ENCODE assay signal across 25 cellular contexts in genomic region chr15:56794150-56794922, GRCh38.
DNase-seq lines count a peak whose midpoint lies in the region; ATAC-seq, FAIRE-seq and TF ChIP-seq lines count a peak whose summit lies in the region.
"Had no signal": no experiment of that assay in that cellular context is flagged by ENCODE, and none has a peak within 500 bp of the region (broad histone marks: within the 10 kb centered on the region; RNA-seq: fewer than 3 reads in every experiment).

No MANE protein-coding gene starts in this region.

- H3K4me3 ChIP-seq in astrocyte of the cerebellum (ENCODE audit: low read depth, low read length), result no peak overlapping the region
- no peak overlapping the region for H3K4me3 ChIP-seq in heart right ventricle
- H3K4me3 ChIP-seq: mucosa of descending colon had no signal

- no peaks in the 10 kb centered on the region for H3K4me1 Mint-ChIP-seq in mesothelial cell of epicardium

- 39 to 54% methylated on average over 3 of the region's 3 CpGs for WGBS in heart right ventricle, 2 donors

- H3K27me3 Mint-ChIP-seq in mesothelial cell of epicardium (ENCODE audit: low read depth), result no peaks in the 10 kb centered on the region

- no peaks in the 10 kb centered on the region for H3K27me3 ChIP-seq in heart right ventricle

- TF ChIP-seq CTCF in astrocyte of the cerebellum (IDR thresholded peaks at IDR 0.05; ENCODE audit: low read depth, low read length, missing control alignments), result no peak
- no peak for TF ChIP-seq CTCF in heart right ventricle (IDR thresholded peaks at IDR 0.05)
- no peak for TF ChIP-seq CTCF in mesothelial cell of epicardium (IDR thresholded peaks at IDR 0.05; ENCODE audit: unreplicated experiment)

- intact Hi-C loops in heart right ventricle (cut with DNase I), result no loop called here

- H3K36me3 Mint-ChIP-seq in mesothelial cell of epicardium, result no peaks in the 10 kb centered on the region

- H3K9me3 Mint-ChIP-seq in mesothelial cell of epicardium, result peaks cover 31% of the 10 kb centered on the region

- peak; percentile 49 to 97 (median 85) for ATAC-seq in heart right ventricle
- ATAC-seq: activated CD8-positive, alpha-beta memory T cell treated with anti-CD3 and anti-CD28 coated beads, Interleukin-2, amount 10 ng/mL, durations not matched to agents 7 days and 5 days; mucosa of descending colon had no signal

- no peak overlapping the region for H3K27ac Mint-ChIP-seq in mesothelial cell of epicardium
- H3K27ac Mint-ChIP-seq: activated CD8-positive, alpha-beta memory T cell treated with anti-CD3 and anti-CD28 coated beads, Interleukin-2, amount 10 ng/mL, durations not matched to agents 7 days and 5 days; stimulated activated naive CD8-positive, alpha-beta T cell treated with anti-CD3 and anti-CD28 coated beads, Interleukin-15, Interleukin-2, amounts not matched to agents 100 ng/mL and 50 ng/mL, for 24 hours had no signal

- DNase-seq in HS-27A (ENCODE audit: low read depth), result peak; percentile 74
- DNase-seq in astrocyte of the cerebellum (ENCODE audit: low read depth), result peak; percentile 67
- DNase-seq in heart right ventricle, result no peak
- DNase-seq in smooth muscle cell of the brain vasculature (ENCODE audit: low read depth, low spot score), result peak; percentile 46
- no peak for DNase-seq in superior temporal gyrus (ENCODE audit: extremely low spot score)
- no peak for DNase-seq in GM19239 (ENCODE audit: insufficient read length, low spot score)
- no peak for DNase-seq in mesothelial cell of epicardium (ENCODE audit: low spot score in 2 of 2, unreplicated experiment in 2 of 2)
- no peak for DNase-seq in urothelium cell line (ENCODE audit: low spot score)
- DNase-seq: activated CD4-positive, CD25-positive, alpha-beta regulatory T cell; activated CD8-positive, alpha-beta memory T cell treated with anti-CD3 and anti-CD28 coated beads, Interleukin-2, amount 10 ng/mL, durations not matched to agents 7 days and 5 days; activated effector memory CD4-positive, alpha-beta T cell treated with anti-CD3 and anti-CD28 coated beads, Interleukin-2, amount 50 U/mL, for 16 hours; AML-193; amygdala; Calu3; dermis blood vessel endothelial cell; GF-D8; hippocampal formation; kidney glomerular epithelial cell; MM.1S; mucosa of descending colon; NCI-H1930; NCI-H524; occipital lobe; SIG-M5 had no signal

- in situ Hi-C loops in astrocyte of the cerebellum (cut with HindIII; ENCODE audit: low sequenced_read_pairs), result no loop called here

- no peak for FAIRE-seq in GM19239 (lab: Jason Lieb, UNC)
- no peak for FAIRE-seq in urothelium cell line (lab: Jason Lieb, UNC)

- H3K4me1 ChIP-seq in heart right ventricle, result peaks cover 0 to 22% (median 14%) of the 10 kb centered on the region in 9 donors

- peak overlapping the region; percentile 6 to 69 (median 37) for H3K27ac ChIP-seq in heart right ventricle

- peaks cover 0 to 30% (median 11%) of the 10 kb centered on the region in 11 donors for H3K9me3 ChIP-seq in heart right ventricle

- peaks cover 0 to 4% (median 0%) of the 10 kb centered on the region in 9 donors for H3K36me3 ChIP-seq in heart right ventricle

- no peak overlapping the region for H3K4me3 Mint-ChIP-seq in mesothelial cell of epicardium
- H3K4me3 Mint-ChIP-seq: activated CD8-positive, alpha-beta memory T cell treated with anti-CD3 and anti-CD28 coated beads, Interleukin-2, amount 10 ng/mL, durations not matched to agents 7 days and 5 days; stimulated activated naive CD8-positive, alpha-beta T cell treated with anti-CD3 and anti-CD28 coated beads, Interleukin-15, Interleukin-2, amounts not matched to agents 100 ng/mL and 50 ng/mL, for 24 hours had no signal

Comparison
In these comparisons a context has a peak if more than half of its experiments do, and no peak if none do; other contexts are left out.
1. DNase-seq: peak in HS-27A (single experiment), astrocyte of the cerebellum (single experiment) and smooth muscle cell of the brain vasculature (single experiment); none in heart right ventricle (0 of 2), superior temporal gyrus (single experiment), GM19239 (single experiment), mesothelial cell of epicardium (0 of 2) and urothelium cell line (single experiment).